In the genomic region with DNA sequence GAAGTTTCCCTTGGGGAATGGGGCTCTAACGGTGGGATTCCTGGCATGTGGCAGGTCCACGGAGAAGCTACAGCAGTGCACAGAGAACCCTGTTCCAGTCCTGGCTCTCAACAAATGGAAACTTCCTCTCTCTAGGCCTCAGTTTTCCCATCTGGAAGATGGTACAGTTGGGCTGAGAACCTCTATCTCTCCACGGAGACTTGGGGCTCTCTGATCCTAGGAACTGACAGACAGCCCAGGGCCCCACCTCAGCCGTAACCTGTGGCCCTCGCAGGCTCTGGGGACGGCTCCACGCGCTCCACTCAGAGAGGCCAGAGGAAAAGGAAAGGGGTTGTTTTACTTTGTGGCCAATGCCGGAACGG, we compare ENCODE assay signal across 1 cellular context.
TF ChIP-seq lines count a peak whose summit lies in the region.

No MANE protein-coding gene starts in this region.

TF ChIP-seq in HepG2, 621 proteins besides CTCF, POLR2A, EP300 and RAD21 (continued from another document and continues in another):
- no peak for TF ChIP-seq ZHX2 (IDR thresholded peaks at IDR 0.05; ENCODE audit: low read depth)
- no peak for TF ChIP-seq ZHX2 (CRISPR knock-in tag; IDR thresholded peaks at IDR 0.05; ENCODE audit: borderline replicate concordance)
- 0 out of 2 replicates have a peak, but pooled peaks have one; percentile 10 for TF ChIP-seq HDAC2 (CRISPR knock-in tag; IDR thresholded peaks at IDR 0.05)
- TF ChIP-seq STAT5B (CRISPR knock-in tag; IDR thresholded peaks at IDR 0.05): no peak
- no peak for TF ChIP-seq SCMH1 (CRISPR knock-in tag; IDR thresholded peaks at IDR 0.05; ENCODE audit: borderline replicate concordance)
- TF ChIP-seq ZNF784 (CRISPR knock-in tag; IDR thresholded peaks at IDR 0.05; ENCODE audit: borderline replicate concordance): 0 out of 2 replicates have a peak, but pooled peaks have one; percentile 1
- no peak for TF ChIP-seq SUZ12 (IDR thresholded peaks at IDR 0.05; ENCODE audit: low read depth, low read length)
- TF ChIP-seq SMARCE1 (IDR thresholded peaks at IDR 0.05; ENCODE audit: borderline replicate concordance): no peak
- TF ChIP-seq TMF1 (CRISPR knock-in tag; IDR thresholded peaks at IDR 0.05; ENCODE audit: low read depth): 0 out of 2 replicates have a peak, but pooled peaks have one; percentile 1
- no peak for TF ChIP-seq KAT2B (IDR thresholded peaks at IDR 0.05; ENCODE audit: borderline replicate concordance, low read depth, low read length)
- TF ChIP-seq, protein P1, sequence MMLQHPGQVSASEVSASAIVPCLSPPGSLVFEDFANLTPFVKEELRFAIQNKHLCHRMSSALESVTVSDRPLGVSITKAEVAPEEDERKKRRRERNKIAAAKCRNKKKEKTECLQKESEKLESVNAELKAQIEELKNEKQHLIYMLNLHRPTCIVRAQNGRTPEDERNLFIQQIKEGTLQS (CRISPR knock-in tag; IDR thresholded peaks at IDR 0.05): no peak
- no peak for TF ChIP-seq PHF20 (CRISPR knock-in tag; IDR thresholded peaks at IDR 0.05)
- TF ChIP-seq ZMYM4 (CRISPR knock-in tag; IDR thresholded peaks at IDR 0.05): no peak
- TF ChIP-seq, protein P2, sequence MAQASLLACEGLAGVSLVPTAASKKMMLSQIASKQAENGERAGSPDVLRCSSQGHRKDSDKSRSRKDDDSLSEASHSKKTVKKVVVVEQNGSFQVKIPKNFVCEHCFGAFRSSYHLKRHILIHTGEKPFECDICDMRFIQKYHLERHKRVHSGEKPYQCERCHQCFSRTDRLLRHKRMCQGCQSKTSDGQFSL (CRISPR knock-in tag; IDR thresholded peaks at IDR 0.05): no peak
- TF ChIP-seq, protein P3, sequence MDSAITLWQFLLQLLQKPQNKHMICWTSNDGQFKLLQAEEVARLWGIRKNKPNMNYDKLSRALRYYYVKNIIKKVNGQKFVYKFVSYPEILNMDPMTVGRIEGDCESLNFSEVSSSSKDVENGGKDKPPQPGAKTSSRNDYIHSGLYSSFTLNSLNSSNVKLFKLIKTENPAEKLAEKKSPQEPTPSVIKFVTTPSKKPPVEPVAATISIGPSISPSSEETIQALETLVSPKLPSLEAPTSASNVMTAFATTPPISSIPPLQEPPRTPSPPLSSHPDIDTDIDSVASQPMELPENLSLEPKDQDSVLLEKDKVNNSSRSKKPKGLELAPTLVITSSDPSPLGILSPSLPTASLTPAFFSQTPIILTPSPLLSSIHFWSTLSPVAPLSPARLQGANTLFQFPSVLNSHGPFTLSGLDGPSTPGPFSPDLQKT (CRISPR knock-in tag; IDR thresholded peaks at IDR 0.05; ENCODE audit: borderline replicate concordance): no peak
- no peak for TF ChIP-seq ZNF724P (CRISPR knock-in tag; IDR thresholded peaks at IDR 0.05; ENCODE audit: borderline replicate concordance)
- TF ChIP-seq GMEB2 (CRISPR knock-in tag; IDR thresholded peaks at IDR 0.05; ENCODE audit: low read depth): no peak
- TF ChIP-seq, protein P4, sequence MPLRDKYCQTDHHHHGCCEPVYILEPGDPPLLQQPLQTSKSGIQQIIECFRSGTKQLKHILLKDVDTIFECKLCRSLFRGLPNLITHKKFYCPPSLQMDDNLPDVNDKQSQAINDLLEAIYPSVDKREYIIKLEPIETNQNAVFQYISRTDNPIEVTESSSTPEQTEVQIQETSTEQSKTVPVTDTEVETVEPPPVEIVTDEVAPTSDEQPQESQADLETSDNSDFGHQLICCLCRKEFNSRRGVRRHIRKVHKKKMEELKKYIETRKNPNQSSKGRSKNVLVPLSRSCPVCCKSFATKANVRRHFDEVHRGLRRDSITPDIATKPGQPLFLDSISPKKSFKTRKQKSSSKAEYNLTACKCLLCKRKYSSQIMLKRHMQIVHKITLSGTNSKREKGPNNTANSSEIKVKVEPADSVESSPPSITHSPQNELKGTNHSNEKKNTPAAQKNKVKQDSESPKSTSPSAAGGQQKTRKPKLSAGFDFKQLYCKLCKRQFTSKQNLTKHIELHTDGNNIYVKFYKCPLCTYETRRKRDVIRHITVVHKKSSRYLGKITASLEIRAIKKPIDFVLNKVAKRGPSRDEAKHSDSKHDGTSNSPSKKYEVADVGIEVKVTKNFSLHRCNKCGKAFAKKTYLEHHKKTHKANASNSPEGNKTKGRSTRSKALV (CRISPR knock-in tag; IDR thresholded peaks at IDR 0.05): no peak
- 0 out of 2 replicates have a peak, but pooled peaks have one; percentile 14 for TF ChIP-seq ZNF354B (CRISPR knock-in tag; IDR thresholded peaks at IDR 0.05)
- no peak for TF ChIP-seq ZNF720 (CRISPR knock-in tag; IDR thresholded peaks at IDR 0.05)
- TF ChIP-seq, protein P5, sequence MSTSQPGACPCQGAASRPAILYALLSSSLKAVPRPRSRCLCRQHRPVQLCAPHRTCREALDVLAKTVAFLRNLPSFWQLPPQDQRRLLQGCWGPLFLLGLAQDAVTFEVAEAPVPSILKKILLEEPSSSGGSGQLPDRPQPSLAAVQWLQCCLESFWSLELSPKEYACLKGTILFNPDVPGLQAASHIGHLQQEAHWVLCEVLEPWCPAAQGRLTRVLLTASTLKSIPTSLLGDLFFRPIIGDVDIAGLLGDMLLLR (CRISPR knock-in tag; IDR thresholded peaks at IDR 0.05): no peak
- TF ChIP-seq KLF13 (CRISPR knock-in tag; IDR thresholded peaks at IDR 0.05): no peak
- no peak for TF ChIP-seq ETV5 (CRISPR knock-in tag; IDR thresholded peaks at IDR 0.05; ENCODE audit: borderline replicate concordance)
- TF ChIP-seq, protein P6, sequence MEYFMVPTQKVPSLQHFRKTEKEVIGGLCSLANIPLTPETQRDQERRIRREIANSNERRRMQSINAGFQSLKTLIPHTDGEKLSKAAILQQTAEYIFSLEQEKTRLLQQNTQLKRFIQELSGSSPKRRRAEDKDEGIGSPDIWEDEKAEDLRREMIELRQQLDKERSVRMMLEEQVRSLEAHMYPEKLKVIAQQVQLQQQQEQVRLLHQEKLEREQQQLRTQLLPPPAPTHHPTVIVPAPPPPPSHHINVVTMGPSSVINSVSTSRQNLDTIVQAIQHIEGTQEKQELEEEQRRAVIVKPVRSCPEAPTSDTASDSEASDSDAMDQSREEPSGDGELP (IDR thresholded peaks at IDR 0.05; ENCODE audit: borderline replicate concordance, low read depth): no peak
- TF ChIP-seq ZNF577 (CRISPR knock-in tag; IDR thresholded peaks at IDR 0.05; ENCODE audit: borderline replicate concordance, low read depth): no peak
- TF ChIP-seq NCOR1 (IDR thresholded peaks at IDR 0.05; ENCODE audit: borderline replicate concordance, low read length): no peak
- TF ChIP-seq ZNF282 (IDR thresholded peaks at IDR 0.05; ENCODE audit: partially characterized antibody): no peak
- TF ChIP-seq KMT2B (CRISPR knock-in tag; IDR thresholded peaks at IDR 0.05): no peak
- peak; percentile 64; the same call in 1 of the 2 replicates for TF ChIP-seq ZNF687 (CRISPR knock-in tag; IDR thresholded peaks at IDR 0.05)
- TF ChIP-seq EZH2 (conservative IDR thresholded peaks at IDR 0.05; ENCODE audit: low read depth, low read length): no peak
- no peak for TF ChIP-seq TBP (CRISPR knock-in tag; IDR thresholded peaks at IDR 0.05)
- no peak for TF ChIP-seq HNRNPK (IDR thresholded peaks at IDR 0.05; ENCODE audit: low read depth, low read length, poor library complexity, severe bottlenecking)
- TF ChIP-seq, protein P7, sequence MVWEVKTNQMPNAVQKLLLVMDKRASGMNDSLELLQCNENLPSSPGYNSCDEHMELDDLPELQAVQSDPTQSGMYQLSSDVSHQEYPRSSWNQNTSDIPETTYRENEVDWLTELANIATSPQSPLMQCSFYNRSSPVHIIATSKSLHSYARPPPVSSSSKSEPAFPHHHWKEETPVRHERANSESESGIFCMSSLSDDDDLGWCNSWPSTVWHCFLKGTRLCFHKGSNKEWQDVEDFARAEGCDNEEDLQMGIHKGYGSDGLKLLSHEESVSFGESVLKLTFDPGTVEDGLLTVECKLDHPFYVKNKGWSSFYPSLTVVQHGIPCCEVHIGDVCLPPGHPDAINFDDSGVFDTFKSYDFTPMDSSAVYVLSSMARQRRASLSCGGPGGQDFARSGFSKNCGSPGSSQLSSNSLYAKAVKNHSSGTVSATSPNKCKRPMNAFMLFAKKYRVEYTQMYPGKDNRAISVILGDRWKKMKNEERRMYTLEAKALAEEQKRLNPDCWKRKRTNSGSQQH (CRISPR knock-in tag; IDR thresholded peaks at IDR 0.05; ENCODE audit: low read depth): no peak
- no peak for TF ChIP-seq CCAR2 (optimal IDR thresholded peaks at IDR 0.05; ENCODE audit: low read depth, low read length)
- no peak for TF ChIP-seq RAD51 (IDR thresholded peaks at IDR 0.05; ENCODE audit: borderline replicate concordance)
- TF ChIP-seq JARID2 (CRISPR knock-in tag; IDR thresholded peaks at IDR 0.05; ENCODE audit: insufficient replicate concordance): no peak
- no peak for TF ChIP-seq ZNF431 (CRISPR knock-in tag; IDR thresholded peaks at IDR 0.05; ENCODE audit: borderline replicate concordance, low read depth)
- no peak for TF ChIP-seq NRL (CRISPR knock-in tag; IDR thresholded peaks at IDR 0.05; ENCODE audit: borderline replicate concordance)
- TF ChIP-seq NCOA1 (CRISPR knock-in tag; IDR thresholded peaks at IDR 0.05): 0 out of 2 replicates have a peak, but pooled peaks have one; percentile 35
- TF ChIP-seq ZNF460 (CRISPR knock-in tag; IDR thresholded peaks at IDR 0.05; ENCODE audit: borderline replicate concordance): no peak
- no peak for TF ChIP-seq CENPT (CRISPR knock-in tag; IDR thresholded peaks at IDR 0.05; ENCODE audit: low read depth)
- TF ChIP-seq SALL1 (CRISPR knock-in tag; IDR thresholded peaks at IDR 0.05): no peak
